ENCODE assay signal across 8 cellular contexts in the genomic region with DNA sequence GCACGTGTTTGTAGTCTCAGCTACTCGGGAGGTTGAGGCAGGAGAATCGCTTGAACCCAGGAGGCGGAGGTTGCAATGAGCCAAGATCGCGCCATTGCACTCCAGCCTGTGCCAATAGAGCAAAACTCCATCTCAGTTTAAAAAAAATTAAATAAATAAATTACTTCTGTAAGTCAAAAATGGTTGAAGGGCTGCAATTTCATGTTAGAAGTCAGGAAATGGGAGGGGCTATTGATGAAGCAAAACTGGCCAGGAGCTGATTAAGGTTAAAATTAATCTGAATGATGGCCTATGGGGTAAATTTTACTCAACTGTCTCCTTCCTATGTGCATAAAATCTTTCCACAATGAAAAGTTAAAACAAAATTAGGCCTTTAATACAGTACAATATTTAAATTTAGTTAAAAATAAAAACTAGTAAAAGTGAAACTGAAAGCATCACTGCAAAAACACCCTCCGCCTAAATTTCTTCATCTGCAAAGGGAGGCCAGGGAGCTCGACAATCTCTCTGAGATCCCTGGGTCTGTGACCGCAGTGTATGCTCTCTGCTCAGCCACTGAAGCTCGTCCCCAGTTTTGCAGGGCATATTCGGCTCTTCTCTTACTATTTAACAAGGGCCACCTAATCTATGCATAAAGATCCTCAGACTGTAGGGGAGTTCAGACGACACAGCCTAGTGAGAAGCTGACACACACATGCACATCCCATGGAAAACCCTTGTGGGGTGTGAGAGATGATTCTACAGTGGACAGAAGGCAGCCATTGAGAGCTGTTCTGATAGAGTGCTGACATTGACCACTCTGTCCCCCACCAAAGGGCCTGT. TPM values are rescaled to one million over a fixed set of nuclear protein-coding genes. Genes with fewer than 3 reads are reported as not detected.
A peak's percentile ranks its signal among the peaks of the same experiment; 100 is the strongest.
DNase-seq lines count a peak whose midpoint lies in the region; ATAC-seq and TF ChIP-seq lines count a peak whose summit lies in the region.

No MANE protein-coding gene starts in this region.

- TF ChIP-seq POLR2A in erythroblast (IDR thresholded peaks at IDR 0.05; ENCODE audit: low read length) = no peak

- peaks cover 80% of the 10 kb centered on the region for H3K4me1 Mint-ChIP-seq in activated B cell treated with CpG ODN at 0.5 μM for 24 hours

- TF ChIP-seq CTCF in activated B cell treated with CpG ODN at 0.5 μM for 24 hours (IDR thresholded peaks at IDR 0.05) = no peak

- no peaks in the 10 kb centered on the region for H3K9me3 Mint-ChIP-seq in activated B cell treated with CpG ODN at 0.5 μM for 24 hours

- no peaks in the 10 kb centered on the region for H3K27me3 Mint-ChIP-seq in activated B cell treated with CpG ODN at 0.5 μM for 24 hours

- ATAC-seq in HG03196 (IDR thresholded peaks at IDR 0.05; ENCODE audit: unreplicated experiment) = peak; percentile 45
- peak; percentile 48 for ATAC-seq in activated B cell treated with CpG ODN at 0.5 μM for 24 hours (ENCODE audit: low read depth)
- no peak for ATAC-seq in GM18873 (IDR thresholded peaks at IDR 0.05; ENCODE audit: low FRiP score, unreplicated experiment)

- peak overlapping the region; percentile 89 for H3K27ac Mint-ChIP-seq in activated B cell treated with CpG ODN at 0.5 μM for 24 hours

- POLR2A ChIA-PET in activated B cell treated with CpG ODN at 0.5 μM for 24 hours (lab: Charles Lee) = interaction anchor here (0.6 to 1.7 kb wide), 28 partner anchors 8 to 690 kb away, joined by 3 to 24 read pairs (median 4); a partner anchor contains a TSS

- intact Hi-C loops in activated B cell treated with CpG ODN at 0.5 μM for 24 hours (cut with micrococcal nuclease) = loop anchor here (1.0 to 10.0 kb wide), 6 partner anchors 8 to 912 kb away; a partner anchor contains a TSS

- peak; percentile 12 for DNase-seq in NK-92 treated with Interleukin-12 subunit alpha and Interleukin-12 subunit beta, amount 100 ng/mL, for 24 hours (lab: John Stamatoyannopoulos, UW)
- DNase-seq in NK-92 (lab: John Stamatoyannopoulos, UW; ENCODE audit: unreplicated experiment) (no peak), activated B cell treated with CpG ODN at 0.5 μM for 24 hours (no peak), erythroblast (lab: John Stamatoyannopoulos, UW) (peak; percentile 77 to 82), NCI-H524 treated with DMSO at 0.1 percent for 48 hours (lab: John Stamatoyannopoulos, UW) (no peak)
- DNase-seq in stimulated activated CD4-positive, alpha-beta T cell treated with anti-CD3 and anti-CD28 coated beads, Interleukin-12 subunit alpha, Interleukin-12 subunit beta, amount 100 ng/mL, for 48 hours (ENCODE audit: low read depth in 2 of 3, low spot score in 1 of 3) = peak in 2 of 3 donors; percentile 23 to 31

- H3K36me3 Mint-ChIP-seq in activated B cell treated with CpG ODN at 0.5 μM for 24 hours (ENCODE audit: low read depth) = peaks cover 75% of the 10 kb centered on the region

- peak overlapping the region; percentile 69 for H3K4me3 Mint-ChIP-seq in activated B cell treated with CpG ODN at 0.5 μM for 24 hours

- CTCF ChIA-PET in activated B cell treated with CpG ODN at 0.5 μM for 24 hours (lab: Charles Lee) = interaction anchor here (1.1 to 1.7 kb wide), 3 partner anchors 21 to 152 kb away, joined by 3 to 11 read pairs (median 3); no protein-coding TSS in a partner anchor

RNA-seq across cellular contexts. Expression of a gene that starts 57.2 kb away (rescaled TPM):
- 65.5 and 66.2 TPM in 2 replicates for total RNA-seq in activated B cell treated with CpG ODN at 0.5 μM for 24 hours

Comparison
In these comparisons a context has a peak if more than half of its experiments do, and no peak if none do; other contexts are left out.
1. DNase-seq: peak in NK-92 treated with Interleukin-12 subunit alpha and Interleukin-12 subunit beta, amount 100 ng/mL, for 24 hours (single experiment), erythroblast (2 of 2) and stimulated activated CD4-positive, alpha-beta T cell treated with anti-CD3 and anti-CD28 coated beads, Interleukin-12 subunit alpha, Interleukin-12 subunit beta, amount 100 ng/mL, for 48 hours (2 of 3); none in NK-92 (single experiment), activated B cell treated with CpG ODN at 0.5 μM for 24 hours (single experiment) and NCI-H524 treated with DMSO at 0.1 percent for 48 hours (single experiment).